Comparison of ENCODE assay signal across 11 cellular contexts in genomic region chr3:184815046-184815930, GRCh38. TPM values are rescaled to one million over a fixed set of nuclear protein-coding genes. Genes with fewer than 3 reads are reported as not detected.
A peak's percentile ranks its signal among the peaks of the same experiment; 100 is the strongest.
DNase-seq lines count a peak whose midpoint lies in the region; TF ChIP-seq lines count a peak whose summit lies in the region.
"Had no signal": no experiment of that assay in that cellular context is flagged by ENCODE, and none has a peak within 500 bp of the region (broad histone marks: within the 10 kb centered on the region; RNA-seq: fewer than 3 reads in every experiment).

No MANE protein-coding gene starts in this region.

- peak; percentile 12 to 13 for DNase-seq in activated CD4-positive, alpha-beta T cell treated with anti-CD3 and anti-CD28 coated beads for 4 hours
- DNase-seq in activated CD4-positive, alpha-beta T cell treated with anti-CD3 and anti-CD28 coated beads, Interleukin-2, amount 50 U/mL, for 48 hours = no peak
- DNase-seq in M059J (ENCODE audit: low read depth) = peak; percentile 89
- peak; percentile 74 for DNase-seq in astrocyte of the cerebellum (ENCODE audit: low read depth)
- DNase-seq in non-pigmented ciliary epithelial cell (ENCODE audit: low read depth) = peak; percentile 72
- DNase-seq in 8988T = no peak
- no peak for DNase-seq in NCI-H82 treated with DMSO at 0.1 percent for 48 hours (lab: John Stamatoyannopoulos, UW; ENCODE audit: unreplicated experiment)
- no peak for DNase-seq in OCI-M1 (lab: John Stamatoyannopoulos, UW)
- DNase-seq: ACHN; effector memory CD4-positive, alpha-beta T cell; NCI-H187 treated with DMSO at 0.1 percent for 48 hours had no signal

- no peak for TF ChIP-seq CTCF in astrocyte of the cerebellum (IDR thresholded peaks at IDR 0.05; ENCODE audit: low read depth, low read length, missing control alignments)

- H3K4me3 ChIP-seq in astrocyte of the cerebellum (ENCODE audit: low read depth, low read length) = no peak overlapping the region

- in situ Hi-C loops in astrocyte of the cerebellum (cut with HindIII; ENCODE audit: low sequenced_read_pairs) = no loop called here

RNA-seq across cellular contexts. Expression of gene VPS8, which starts 3.3 kb away (rescaled TPM):
- 31.4 and 35.4 TPM in 2 replicates for total RNA-seq in M059J (2014; rRNA removed; shearing (Covaris generic))

Comparison
In these comparisons a context has a peak if more than half of its experiments do, and no peak if none do; other contexts are left out.
1. DNase-seq: peak in activated CD4-positive, alpha-beta T cell treated with anti-CD3 and anti-CD28 coated beads for 4 hours (2 of 2), M059J (single experiment), astrocyte of the cerebellum (single experiment) and non-pigmented ciliary epithelial cell (single experiment); none in activated CD4-positive, alpha-beta T cell treated with anti-CD3 and anti-CD28 coated beads, Interleukin-2, amount 50 U/mL, for 48 hours (0 of 2), 8988T (single experiment), NCI-H82 treated with DMSO at 0.1 percent for 48 hours (single experiment) and OCI-M1 (single experiment).